In the genomic region with DNA sequence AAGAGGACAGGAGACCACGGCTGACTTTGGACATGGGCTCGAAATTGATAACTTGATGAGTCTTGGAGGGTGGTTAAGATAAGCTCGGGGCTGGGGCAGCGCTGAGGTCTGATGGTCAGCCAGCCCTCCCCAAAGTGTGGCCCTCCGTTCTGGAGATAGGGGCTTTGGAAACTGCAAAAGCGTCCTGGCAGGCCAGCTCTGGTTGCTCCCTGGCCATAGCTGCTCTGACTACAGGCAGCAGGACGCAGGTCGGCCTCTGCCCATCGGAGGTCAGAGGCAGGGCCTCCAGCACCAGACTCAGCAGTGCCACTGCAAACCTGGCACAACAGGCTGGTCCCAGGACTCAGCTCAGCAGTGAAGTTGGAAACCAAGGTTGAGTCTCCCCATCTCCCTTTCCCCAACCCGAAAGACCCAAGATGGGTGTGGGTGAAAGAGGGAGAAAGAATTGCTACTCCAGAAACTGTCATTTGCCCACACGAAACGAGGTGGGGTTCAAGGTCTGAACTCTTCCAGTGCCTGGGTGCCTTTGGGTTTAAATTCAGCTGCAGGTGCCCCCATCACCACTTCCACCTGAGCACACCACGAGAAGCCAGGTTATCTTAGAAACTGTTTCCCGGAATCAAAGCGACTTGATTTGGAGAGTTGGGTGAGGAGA, we compare ENCODE assay signal across 1 cellular context.
TF ChIP-seq lines count a peak whose summit lies in the region.

No MANE protein-coding gene starts in this region.

TF ChIP-seq in IMR-90, 13 proteins besides CTCF, POLR2A, EP300 and RAD21:
- TF ChIP-seq CHD1 (IDR thresholded peaks at IDR 0.05; ENCODE audit: low read depth, low read length) (no peak), MAZ (IDR thresholded peaks at IDR 0.05; ENCODE audit: borderline replicate concordance, low read depth, low read length) (no peak), MAFK (IDR thresholded peaks at IDR 0.05; ENCODE audit: low read depth, low read length) (no peak), RCOR1 (IDR thresholded peaks at IDR 0.05; ENCODE audit: insufficient replicate concordance, low read length) (no peak), NFE2L2 (IDR thresholded peaks at IDR 0.05; ENCODE audit: low read depth, low read length) (no peak), SMC3 (IDR thresholded peaks at IDR 0.05; ENCODE audit: low read depth, low read length) (no peak), MXI1 (IDR thresholded peaks at IDR 0.05; ENCODE audit: borderline replicate concordance, low read depth, low read length) (no peak), FOS (IDR thresholded peaks at IDR 0.05; ENCODE audit: low read depth, low read length) (no peak), RFX5 (IDR thresholded peaks at IDR 0.05; ENCODE audit: low read depth, low read length) (no peak)
- TF ChIP-seq, protein P1, sequence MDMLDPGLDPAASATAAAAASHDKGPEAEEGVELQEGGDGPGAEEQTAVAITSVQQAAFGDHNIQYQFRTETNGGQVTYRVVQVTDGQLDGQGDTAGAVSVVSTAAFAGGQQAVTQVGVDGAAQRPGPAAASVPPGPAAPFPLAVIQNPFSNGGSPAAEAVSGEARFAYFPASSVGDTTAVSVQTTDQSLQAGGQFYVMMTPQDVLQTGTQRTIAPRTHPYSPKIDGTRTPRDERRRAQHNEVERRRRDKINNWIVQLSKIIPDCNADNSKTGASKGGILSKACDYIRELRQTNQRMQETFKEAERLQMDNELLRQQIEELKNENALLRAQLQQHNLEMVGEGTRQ (IDR thresholded peaks at IDR 0.05; ENCODE audit: low read depth, low read length), result no peak
